1 cellular context compared by ENCODE assay signal in the genomic region with DNA sequence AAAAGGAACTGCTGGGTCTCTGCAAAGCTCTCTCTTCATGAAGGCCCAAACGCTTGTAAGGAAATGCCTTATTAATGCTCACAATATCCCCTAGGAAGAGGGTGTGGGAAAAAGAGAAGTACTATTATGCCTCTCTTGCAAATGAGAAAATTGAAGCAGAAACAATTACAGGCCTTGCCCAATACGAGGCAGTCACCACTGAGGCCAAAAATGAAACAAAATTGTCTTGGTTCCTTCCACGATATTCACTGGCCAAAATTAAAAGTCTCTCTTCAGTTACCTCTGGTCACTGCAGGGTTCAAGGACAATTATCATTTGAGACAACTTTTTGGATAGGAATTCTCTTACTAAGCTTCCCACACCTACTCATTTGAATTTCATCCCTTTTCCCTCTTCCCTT.
TF ChIP-seq lines count a peak whose summit lies in the region.

No MANE protein-coding gene starts in this region.

TF ChIP-seq in GM12878, 131 proteins besides CTCF, POLR2A, EP300 and RAD21:
- TF ChIP-seq, protein P1, sequence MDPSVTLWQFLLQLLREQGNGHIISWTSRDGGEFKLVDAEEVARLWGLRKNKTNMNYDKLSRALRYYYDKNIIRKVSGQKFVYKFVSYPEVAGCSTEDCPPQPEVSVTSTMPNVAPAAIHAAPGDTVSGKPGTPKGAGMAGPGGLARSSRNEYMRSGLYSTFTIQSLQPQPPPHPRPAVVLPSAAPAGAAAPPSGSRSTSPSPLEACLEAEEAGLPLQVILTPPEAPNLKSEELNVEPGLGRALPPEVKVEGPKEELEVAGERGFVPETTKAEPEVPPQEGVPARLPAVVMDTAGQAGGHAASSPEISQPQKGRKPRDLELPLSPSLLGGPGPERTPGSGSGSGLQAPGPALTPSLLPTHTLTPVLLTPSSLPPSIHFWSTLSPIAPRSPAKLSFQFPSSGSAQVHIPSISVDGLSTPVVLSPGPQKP (IDR thresholded peaks at IDR 0.05; ENCODE audit: low read depth, low read length), result no peak
- no peak for TF ChIP-seq MTA3 (IDR thresholded peaks at IDR 0.05; ENCODE audit: borderline replicate concordance, low read length)
- no peak for TF ChIP-seq SMAD5 (IDR thresholded peaks at IDR 0.05; ENCODE audit: low read depth)
- TF ChIP-seq SMC3 (IDR thresholded peaks at IDR 0.05; ENCODE audit: borderline replicate concordance, low read length), result no peak
- no peak for TF ChIP-seq SUPT20H (IDR thresholded peaks at IDR 0.05; ENCODE audit: borderline replicate concordance, control insufficient read depth, low read depth, low read length)
- TF ChIP-seq NFIC (IDR thresholded peaks at IDR 0.05; ENCODE audit: low read depth, low read length), result no peak
- no peak for TF ChIP-seq HDAC2 (IDR thresholded peaks at IDR 0.05)
- no peak for TF ChIP-seq KAT2A (conservative IDR thresholded peaks at IDR 0.05; ENCODE audit: control insufficient read depth, low read depth, low read length)
- TF ChIP-seq CHD4 (IDR thresholded peaks at IDR 0.05), result no peak
- TF ChIP-seq KLF5 (IDR thresholded peaks at IDR 0.05; ENCODE audit: partially characterized antibody), result no peak
- TF ChIP-seq ZBED1 (IDR thresholded peaks at IDR 0.05; ENCODE audit: borderline replicate concordance), result no peak
TF ChIP-seq in GM12878: peak in this region for 0.
